Comparison of ENCODE assay signal across 1 cellular context in genomic region chr11:3854977-3855807, GRCh38.
A peak's percentile ranks its signal among the peaks of the same experiment; 100 is the strongest.
TF ChIP-seq lines count a peak whose summit lies in the region.

TSS of gene STIM1 (plus strand) at chr11:3855664. CDS start at chr11:3856271, 607 bp downstream.

TF ChIP-seq in HepG2, 621 proteins besides CTCF, POLR2A, EP300 and RAD21 (continued from another document and continues in another):
- TF ChIP-seq ZBTB4 (CRISPR knock-in tag; IDR thresholded peaks at IDR 0.05; ENCODE audit: borderline replicate concordance) (peak; percentile 9; the same call in 1 of the 2 replicates), ZNF605 (CRISPR knock-in tag; IDR thresholded peaks at IDR 0.05) (peak; percentile 82), CENPX (CRISPR knock-in tag; IDR thresholded peaks at IDR 0.05) (no peak), ZNF768 (CRISPR knock-in tag; IDR thresholded peaks at IDR 0.05) (0 out of 2 replicates have a peak, but pooled peaks have one; percentile 24), ZNF333 (CRISPR knock-in tag; IDR thresholded peaks at IDR 0.05; ENCODE audit: borderline replicate concordance) (peak; percentile 84; the same call in 1 of the 2 replicates), ZNF205 (CRISPR knock-in tag; IDR thresholded peaks at IDR 0.05) (0 out of 2 replicates have a peak, but pooled peaks have one; percentile 37), NFKB2 (CRISPR knock-in tag; IDR thresholded peaks at IDR 0.05; ENCODE audit: borderline replicate concordance) (peak; percentile 70), PPARG (CRISPR knock-in tag; conservative IDR thresholded peaks at IDR 0.05) (0 out of 2 replicates have a peak, but pooled peaks have one; percentile 14), BCL3 (CRISPR knock-in tag; IDR thresholded peaks at IDR 0.05) (peak; percentile 35; the same call in 1 of the 2 replicates), ZBTB40 (IDR thresholded peaks at IDR 0.05) (no peak), ZBTB40 (CRISPR knock-in tag; IDR thresholded peaks at IDR 0.05) (peak; percentile 4; the same call in 1 of the 2 replicates), POGK (CRISPR knock-in tag; conservative IDR thresholded peaks at IDR 0.05) (peak; percentile 79), ZNF670 (CRISPR knock-in tag; IDR thresholded peaks at IDR 0.05; ENCODE audit: borderline replicate concordance) (peak; percentile 37; the same call in 1 of the 2 replicates), HOXD1 (CRISPR knock-in tag; IDR thresholded peaks at IDR 0.05) (0 out of 2 replicates have a peak, but pooled peaks have one; percentile 17), SALL1 (CRISPR knock-in tag; IDR thresholded peaks at IDR 0.05) (peak; percentile 84), AHDC1 (CRISPR knock-in tag; IDR thresholded peaks at IDR 0.05; ENCODE audit: borderline replicate concordance) (peak; percentile 32; the same call in 1 of the 2 replicates), GTF2F1 (IDR thresholded peaks at IDR 0.05; ENCODE audit: low read length) (no peak), HOXA3 (CRISPR knock-in tag; IDR thresholded peaks at IDR 0.05) (peak; percentile 85), SPEN (CRISPR knock-in tag; IDR thresholded peaks at IDR 0.05; ENCODE audit: low read depth) (peak; percentile 74; the same call in 1 of the 2 replicates), ZKSCAN8 (CRISPR knock-in tag; IDR thresholded peaks at IDR 0.05; ENCODE audit: borderline replicate concordance) (0 out of 2 replicates have a peak, but pooled peaks have one; percentile 16), ZNF589 (CRISPR knock-in tag; conservative IDR thresholded peaks at IDR 0.05) (peak; percentile 83; the same call in 1 of the 2 replicates)
- TF ChIP-seq, protein P1, sequence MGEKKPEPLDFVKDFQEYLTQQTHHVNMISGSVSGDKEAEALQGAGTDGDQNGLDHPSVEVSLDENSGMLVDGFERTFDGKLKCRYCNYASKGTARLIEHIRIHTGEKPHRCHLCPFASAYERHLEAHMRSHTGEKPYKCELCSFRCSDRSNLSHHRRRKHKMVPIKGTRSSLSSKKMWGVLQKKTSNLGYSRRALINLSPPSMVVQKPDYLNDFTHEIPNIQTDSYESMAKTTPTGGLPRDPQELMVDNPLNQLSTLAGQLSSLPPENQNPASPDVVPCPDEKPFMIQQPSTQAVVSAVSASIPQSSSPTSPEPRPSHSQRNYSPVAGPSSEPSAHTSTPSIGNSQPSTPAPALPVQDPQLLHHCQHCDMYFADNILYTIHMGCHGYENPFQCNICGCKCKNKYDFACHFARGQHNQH (CRISPR knock-in tag; IDR thresholded peaks at IDR 0.05), result 0 out of 2 replicates have a peak, but pooled peaks have one; percentile 29
- TF ChIP-seq, protein P2, sequence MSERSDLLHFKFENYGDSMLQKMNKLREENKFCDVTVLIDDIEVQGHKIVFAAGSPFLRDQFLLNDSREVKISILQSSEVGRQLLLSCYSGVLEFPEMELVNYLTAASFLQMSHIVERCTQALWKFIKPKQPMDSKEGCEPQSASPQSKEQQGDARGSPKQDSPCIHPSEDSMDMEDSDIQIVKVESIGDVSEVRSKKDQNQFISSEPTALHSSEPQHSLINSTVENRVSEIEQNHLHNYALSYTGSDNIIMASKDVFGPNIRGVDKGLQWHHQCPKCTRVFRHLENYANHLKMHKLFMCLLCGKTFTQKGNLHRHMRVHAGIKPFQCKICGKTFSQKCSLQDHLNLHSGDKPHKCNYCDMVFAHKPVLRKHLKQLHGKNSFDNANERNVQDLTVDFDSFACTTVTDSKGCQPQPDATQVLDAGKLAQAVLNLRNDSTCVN (CRISPR knock-in tag; IDR thresholded peaks at IDR 0.05; ENCODE audit: borderline replicate concordance), result 0 out of 2 replicates have a peak, but pooled peaks have one; percentile 10
- TF ChIP-seq, protein P3, sequence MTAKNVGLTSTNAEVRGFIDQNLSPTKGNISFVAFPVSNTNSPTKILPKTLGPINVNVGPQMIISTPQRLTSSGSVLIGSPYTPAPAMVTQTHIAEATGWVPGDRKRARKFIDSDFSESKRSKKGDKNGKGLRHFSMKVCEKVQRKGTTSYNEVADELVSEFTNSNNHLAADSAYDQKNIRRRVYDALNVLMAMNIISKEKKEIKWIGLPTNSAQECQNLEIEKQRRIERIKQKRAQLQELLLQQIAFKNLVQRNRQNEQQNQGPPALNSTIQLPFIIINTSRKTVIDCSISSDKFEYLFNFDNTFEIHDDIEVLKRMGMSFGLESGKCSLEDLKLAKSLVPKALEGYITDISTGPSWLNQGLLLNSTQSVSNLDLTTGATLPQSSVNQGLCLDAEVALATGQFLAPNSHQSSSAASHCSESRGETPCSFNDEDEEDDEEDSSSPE (CRISPR knock-in tag; IDR thresholded peaks at IDR 0.05), result peak; percentile 94
